Comparison of ENCODE assay signal across 24 cellular contexts in genomic region chr7:118152149-118152548, GRCh38. TPM values are rescaled to one million over a fixed set of nuclear protein-coding genes. Genes with fewer than 3 reads are reported as not detected.
DNase-seq lines count a peak whose midpoint lies in the region; ATAC-seq and TF ChIP-seq lines count a peak whose summit lies in the region.
"Had no signal": no experiment of that assay in that cellular context is flagged by ENCODE, and none has a peak within 500 bp of the region (broad histone marks: within the 10 kb centered on the region; RNA-seq: fewer than 3 reads in every experiment).

No MANE protein-coding gene starts in this region.

- no peak overlapping the region for H2AFZ ChIP-seq in neural progenitor cell (replicated peaks)

- H3K27ac ChIP-seq in RWPE2 (ENCODE audit: poor library complexity, severe bottlenecking), result no peak overlapping the region
- no peak overlapping the region for H3K27ac ChIP-seq in neural progenitor cell
- H3K27ac ChIP-seq: C4-2B, colonic mucosa, esophagus muscularis mucosa, uterus had no signal

- H3K9me3 ChIP-seq in RWPE2 (ENCODE audit: severe bottlenecking), result no peaks in the 10 kb centered on the region
- peaks cover 2% of the 10 kb centered on the region for H3K9me3 ChIP-seq in neural progenitor cell (ENCODE audit: low read depth)
- H3K9me3 ChIP-seq: colonic mucosa, esophagus muscularis mucosa, uterus had no signal

- no peak overlapping the region for H3K27ac Mint-ChIP-seq in neural progenitor cell
- H3K27ac Mint-ChIP-seq: effector memory CD8-positive, alpha-beta T cell; naive B cell; T-cell had no signal

- ATAC-seq in RWPE2 (ENCODE audit: low read depth) (0 out of 3 replicates have a peak, but pooled peaks have one; percentile 25), left lobe of liver (no peak)
- ATAC-seq: effector memory CD8-positive, alpha-beta T cell; Panc1; T-cell had no signal

- H3K36me3 ChIP-seq in RWPE2 (ENCODE audit: low read depth) (no peaks in the 10 kb centered on the region), neural progenitor cell (no peaks in the 10 kb centered on the region)
- H3K36me3 ChIP-seq: colonic mucosa, esophagus muscularis mucosa, uterus had no signal

- H3K4me1 ChIP-seq in RWPE2 (ENCODE audit: insufficient read depth, poor library complexity, severe bottlenecking) (no peaks in the 10 kb centered on the region), neural progenitor cell (peaks cover 13% of the 10 kb centered on the region)
- H3K4me1 ChIP-seq: colonic mucosa, esophagus muscularis mucosa, uterus had no signal

- no peaks in the 10 kb centered on the region for H3K27me3 Mint-ChIP-seq in neural progenitor cell (ENCODE audit: insufficient read depth, low read depth)

- H3K9me3 Mint-ChIP-seq in neural progenitor cell, result no peaks in the 10 kb centered on the region
- H3K9me3 Mint-ChIP-seq: effector memory CD8-positive, alpha-beta T cell; naive B cell; T-cell had no signal

- TF ChIP-seq CTCF in RWPE2 (IDR thresholded peaks at IDR 0.05; ENCODE audit: poor library complexity, severe bottlenecking) (no peak), neural progenitor cell (IDR thresholded peaks at IDR 0.05) (no peak)

- H3K4me3 ChIP-seq in RWPE2 (ENCODE audit: severe bottlenecking) (no peak overlapping the region), neural progenitor cell (no peak overlapping the region)
- H3K4me3 ChIP-seq: colonic mucosa, esophagus muscularis mucosa, uterus had no signal

- H3K27me3 ChIP-seq in RWPE2 (ENCODE audit: insufficient read depth, poor library complexity, severe bottlenecking), result no peaks in the 10 kb centered on the region
- no peaks in the 10 kb centered on the region for H3K27me3 ChIP-seq in neural progenitor cell
- H3K27me3 ChIP-seq: colonic mucosa, esophagus muscularis mucosa, uterus had no signal

- H3F3A ChIP-seq in neural progenitor cell (ENCODE audit: low read depth), result no peaks in the 10 kb centered on the region

- H4K20me1 ChIP-seq in neural progenitor cell (ENCODE audit: low read depth), result no peaks in the 10 kb centered on the region

- no peaks in the 10 kb centered on the region for H3K79me2 ChIP-seq in neural progenitor cell (ENCODE audit: low read depth)

- peaks cover 6% of the 10 kb centered on the region for H3K4me1 Mint-ChIP-seq in neural progenitor cell
- H3K4me1 Mint-ChIP-seq: naive B cell, T-cell had no signal

- peak; percentile 15 for DNase-seq in GM03348 (ENCODE audit: low spot score)
- no peak for DNase-seq in RWPE2 (ENCODE audit: low spot score)
- DNase-seq in fibroblast of peridontal ligament (ENCODE audit: extremely low read depth), result peak; percentile 9
- no peak for DNase-seq in neural progenitor cell (ENCODE audit: low spot score)
- DNase-seq in NCI-H1417 (lab: John Stamatoyannopoulos, UW), result no peak
- DNase-seq in effector CD4-positive, alpha-beta T cell, result no peak
- no peak for DNase-seq in NCI-H524 treated with DMSO at 0.1 percent for 48 hours (lab: John Stamatoyannopoulos, UW)
- DNase-seq in left lobe of liver (ENCODE audit: low spot score), result no peak
- DNase-seq: activated CD8-positive, alpha-beta memory T cell treated with anti-CD3 and anti-CD28 coated beads for 24 hours; activated T-cell treated with anti-CD3 and anti-CD28 coated beads, Interleukin-2, amount 50 U/mL, for 1 hour; colonic mucosa; effector memory CD8-positive, alpha-beta T cell; KG1; naive B cell; NCI-H146; NCI-H2171; NCI-H524; occipital lobe; SIG-M5; T-cell; uterus had no signal

- no peak overlapping the region for H3K9ac ChIP-seq in neural progenitor cell

- no peaks in the 10 kb centered on the region for H3K36me3 Mint-ChIP-seq in neural progenitor cell
- H3K36me3 Mint-ChIP-seq: naive B cell, T-cell had no signal

- H3K4me2 ChIP-seq in neural progenitor cell, result peak overlapping the region; percentile 4

- H3K4me3 Mint-ChIP-seq in neural progenitor cell, result no peak overlapping the region
- H3K4me3 Mint-ChIP-seq: effector memory CD8-positive, alpha-beta T cell; naive B cell; T-cell had no signal

RNA-seq across cellular contexts. Expression of gene LSM8, which starts 31.8 kb away (rescaled TPM):
- total RNA-seq in neural progenitor cell (ENCODE audit: low replicate concordance), result 75.8 and 84.7 TPM in 2 replicates
- 6.8 TPM for total RNA-seq in left lobe of liver

Comparison
In these comparisons a context has a peak if more than half of its experiments do, and no peak if none do; other contexts are left out.
1. DNase-seq: peak in GM03348 (single experiment) and fibroblast of peridontal ligament (single experiment); none in RWPE2 (single experiment), neural progenitor cell (single experiment), NCI-H1417 (0 of 3), effector CD4-positive, alpha-beta T cell (single experiment), NCI-H524 treated with DMSO at 0.1 percent for 48 hours (single experiment) and left lobe of liver (single experiment).